Comparison of ENCODE assay signal across 1 cellular context in the genomic region with DNA sequence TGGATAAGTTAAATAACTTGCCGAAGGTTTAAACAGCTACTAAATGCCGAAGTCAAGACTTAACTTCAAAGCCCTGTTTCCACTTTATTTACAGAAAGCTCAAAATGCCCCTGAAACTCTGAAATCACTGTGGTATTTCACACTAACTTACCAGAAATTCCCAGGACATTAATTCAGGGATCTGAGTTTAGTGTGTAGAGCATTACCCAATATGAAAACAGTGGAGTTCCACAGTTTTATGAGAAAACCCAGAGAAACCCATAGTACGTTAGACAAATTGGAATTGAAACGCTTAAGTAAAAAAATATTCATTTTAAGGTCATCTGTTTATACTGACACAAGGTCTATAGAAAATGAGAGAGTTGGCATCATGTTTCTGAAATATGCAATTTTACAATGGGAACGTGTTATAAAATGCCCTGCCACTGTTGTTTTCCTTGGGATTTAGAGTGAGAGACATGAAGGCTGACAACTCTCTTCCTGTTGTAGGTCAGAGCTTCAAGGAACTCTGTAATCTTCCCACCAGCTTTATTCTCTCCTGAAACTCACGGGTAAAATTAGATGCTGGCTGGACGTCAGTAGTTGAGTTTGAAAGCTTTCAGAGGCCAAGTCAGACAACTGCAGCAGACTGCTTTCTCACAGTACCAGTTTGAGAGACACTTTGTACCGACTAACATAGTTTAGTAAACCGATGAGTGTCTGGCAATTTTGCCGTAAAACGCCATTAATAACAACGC.
TF ChIP-seq lines count a peak whose summit lies in the region.

No MANE protein-coding gene starts in this region.

TF ChIP-seq in HepG2, 621 proteins besides CTCF, POLR2A, EP300 and RAD21 (continued from another document):
- TF ChIP-seq, protein P1, sequence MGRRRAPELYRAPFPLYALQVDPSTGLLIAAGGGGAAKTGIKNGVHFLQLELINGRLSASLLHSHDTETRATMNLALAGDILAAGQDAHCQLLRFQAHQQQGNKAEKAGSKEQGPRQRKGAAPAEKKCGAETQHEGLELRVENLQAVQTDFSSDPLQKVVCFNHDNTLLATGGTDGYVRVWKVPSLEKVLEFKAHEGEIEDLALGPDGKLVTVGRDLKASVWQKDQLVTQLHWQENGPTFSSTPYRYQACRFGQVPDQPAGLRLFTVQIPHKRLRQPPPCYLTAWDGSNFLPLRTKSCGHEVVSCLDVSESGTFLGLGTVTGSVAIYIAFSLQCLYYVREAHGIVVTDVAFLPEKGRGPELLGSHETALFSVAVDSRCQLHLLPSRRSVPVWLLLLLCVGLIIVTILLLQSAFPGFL (CRISPR knock-in tag; IDR thresholded peaks at IDR 0.05), result no peak
- no peak for TF ChIP-seq ZNF441 (CRISPR knock-in tag; IDR thresholded peaks at IDR 0.05; ENCODE audit: borderline replicate concordance)
- TF ChIP-seq, protein P2, sequence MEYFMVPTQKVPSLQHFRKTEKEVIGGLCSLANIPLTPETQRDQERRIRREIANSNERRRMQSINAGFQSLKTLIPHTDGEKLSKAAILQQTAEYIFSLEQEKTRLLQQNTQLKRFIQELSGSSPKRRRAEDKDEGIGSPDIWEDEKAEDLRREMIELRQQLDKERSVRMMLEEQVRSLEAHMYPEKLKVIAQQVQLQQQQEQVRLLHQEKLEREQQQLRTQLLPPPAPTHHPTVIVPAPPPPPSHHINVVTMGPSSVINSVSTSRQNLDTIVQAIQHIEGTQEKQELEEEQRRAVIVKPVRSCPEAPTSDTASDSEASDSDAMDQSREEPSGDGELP (IDR thresholded peaks at IDR 0.05; ENCODE audit: borderline replicate concordance, low read depth), result no peak
TF ChIP-seq in HepG2: peak in this region for 0.
